1 cellular context compared by ENCODE assay signal in genomic region chr19:52007805-52008557, GRCh38.
TF ChIP-seq lines count a peak whose summit lies in the region.

TSS of gene ZNF615 (minus strand) at chr19:52008211. CDS start at chr19:52003711, 4,500 bp downstream.

TF ChIP-seq in WTC11, 78 proteins besides CTCF, POLR2A, EP300 and RAD21 (continued from another document):
- no peak for TF ChIP-seq ERG (CRISPR knock-in tag; IDR thresholded peaks at IDR 0.05)
